8 cellular contexts compared by ENCODE assay signal in genomic region chr19:1470864-1471513, GRCh38. TPM values are rescaled to one million over a fixed set of nuclear protein-coding genes. Genes with fewer than 3 reads are reported as not detected.
DNase-seq lines count a peak whose midpoint lies in the region; ATAC-seq, FAIRE-seq and TF ChIP-seq lines count a peak whose summit lies in the region.

No MANE protein-coding gene starts in this region.

- CTCF ChIA-PET in HepG2 (lab: Yijun Ruan, JAX; ENCODE audit: low intra/inter-chr PET ratio, low total read pairs) = no interaction called here

- no peak overlapping the region for H3K27ac ChIP-seq in BLaER1 treated with 17β-estradiol and CSF1 and Interleukin-3, amounts not matched to agents 10 nM and 100 nM
- H3K27ac ChIP-seq in KMS-11 = no peak overlapping the region
- no peak overlapping the region for H3K27ac ChIP-seq in astrocyte (ENCODE audit: low read depth, low read length)
- no peak overlapping the region for H3K27ac ChIP-seq in HepG2 (ENCODE audit: extremely low read length, insufficient read depth, low read length)

- H3K4me3 Mint-ChIP-seq in astrocyte (ENCODE audit: unreplicated experiment) = no peak overlapping the region

- in situ Hi-C loops in HepG2 (cut with HindIII; ENCODE audit: extremely low pct_ligation_motif_present, low pct_unique_long_range_greater_than_20kb) = no loop called here

- H3K4me1 ChIP-seq in BLaER1 treated with 17β-estradiol and CSF1 and Interleukin-3, amounts not matched to agents 10 nM and 100 nM = peaks cover 43 to 68% (median 57%) of the 10 kb centered on the region in 10 experiments
- H3K4me1 ChIP-seq in KMS-11 (ENCODE audit: low read depth, poor library complexity, severe bottlenecking) = peaks cover 9% of the 10 kb centered on the region
- H3K4me1 ChIP-seq in astrocyte (ENCODE audit: insufficient read depth, low read length) = peaks cover 12% of the 10 kb centered on the region
- H3K4me1 ChIP-seq in HepG2 (ENCODE audit: insufficient read depth, low read length) = peaks cover 25% of the 10 kb centered on the region

- TF ChIP-seq EP300 in HepG2 (IDR thresholded peaks at IDR 0.05; ENCODE audit: low read depth in 2 of 2, low read length in 2 of 2) (no peak), HepG2 (CRISPR knock-in tag; IDR thresholded peaks at IDR 0.05; ENCODE audit: borderline replicate concordance) (no peak)

- peak overlapping the region in 9 of 11 experiments; percentile 16 to 67 (median 58); a peak in 16 of 22 replicates for H3K9ac ChIP-seq in BLaER1 treated with 17β-estradiol and CSF1 and Interleukin-3, amounts not matched to agents 10 nM and 100 nM
- H3K9ac ChIP-seq in KMS-11 = no peak overlapping the region
- no peak overlapping the region for H3K9ac ChIP-seq in astrocyte (ENCODE audit: low read length)
- H3K9ac ChIP-seq in HepG2 (ENCODE audit: insufficient read depth, low read depth, low read length) = peak overlapping the region; percentile 42; the same call in 1 of the 2 replicates

- no peak overlapping the region; the same call in 1 of the 2 replicates for H2AFZ ChIP-seq in KMS-11 (ENCODE audit: low read depth)
- H2AFZ ChIP-seq in astrocyte (ENCODE audit: low read depth, low read length) = no peak overlapping the region
- no peak overlapping the region for H2AFZ ChIP-seq in HepG2 (ENCODE audit: low read length)

- no peak for TF ChIP-seq RAD21 in HepG2 (CRISPR knock-in tag; IDR thresholded peaks at IDR 0.05)

- H3K9me3 ChIP-seq in BLaER1 treated with 17β-estradiol and CSF1 and Interleukin-3, amounts not matched to agents 10 nM and 100 nM (replicated peaks in 1 of 11) = no peaks in the 10 kb centered on the region
- H3K9me3 ChIP-seq in astrocyte (ENCODE audit: insufficient read depth, low read depth, low read length) = no peaks in the 10 kb centered on the region
- no peaks in the 10 kb centered on the region for H3K9me3 ChIP-seq in HepG2 (ENCODE audit: low read length)

- H3K4me2 ChIP-seq in BLaER1 treated with 17β-estradiol and CSF1 and Interleukin-3, amounts not matched to agents 10 nM and 100 nM = peak overlapping the region; percentile 91 to 99 (median 98)
- H3K4me2 ChIP-seq in KMS-11 (peak overlapping the region; percentile 68), astrocyte (ENCODE audit: low read length) (peak overlapping the region; percentile 60), HepG2 (ENCODE audit: low read depth, low read length) (peak overlapping the region; percentile 76)

- POLR2A ChIA-PET in HepG2 (lab: Yijun Ruan, JAX) = interaction anchor here (0.9 to 3.6 kb wide), 4 partner anchors 15 to 31 kb away, joined by 3 to 19 read pairs (median 4); partner anchors contain the start of genes PCSK4 and REEP6

- no peaks in the 10 kb centered on the region for H3K36me3 Mint-ChIP-seq in astrocyte (ENCODE audit: low read depth, unreplicated experiment)

- ATAC-seq in HepG2 (peak; percentile 43), GM21447 (IDR thresholded peaks at IDR 0.05; ENCODE audit: unreplicated experiment) (no peak)

- peaks cover 100% of the 10 kb centered on the region in 11 experiments for H4K20me1 ChIP-seq in BLaER1 treated with 17β-estradiol and CSF1 and Interleukin-3, amounts not matched to agents 10 nM and 100 nM
- H4K20me1 ChIP-seq in KMS-11 (ENCODE audit: insufficient read depth) = no peaks in the 10 kb centered on the region
- H4K20me1 ChIP-seq in astrocyte (ENCODE audit: insufficient read depth, low read length) = peaks cover 57% of the 10 kb centered on the region
- peaks cover 12% of the 10 kb centered on the region for H4K20me1 ChIP-seq in HepG2 (ENCODE audit: insufficient read depth, low read length)

- peaks cover 73 to 87% (median 79%) of the 10 kb centered on the region in 11 experiments for H3K27me3 ChIP-seq in BLaER1 treated with 17β-estradiol and CSF1 and Interleukin-3, amounts not matched to agents 10 nM and 100 nM
- H3K27me3 ChIP-seq in KMS-11 (ENCODE audit: insufficient read depth, low read depth) (peaks cover 16% of the 10 kb centered on the region), astrocyte (ENCODE audit: insufficient read depth, low read length) (peaks cover 5% of the 10 kb centered on the region), HepG2 (ENCODE audit: control insufficient read depth in 1 of 2, insufficient read depth in 2 of 2, low read length in 2 of 2) (no peaks in the 10 kb centered on the region)

- intact Hi-C loops in HepG2 (cut with micrococcal nuclease; ENCODE audit: unreplicated experiment) = no loop called here

- BruUV-seq in HepG2 (replicated peaks; lab: Mats Ljungman, UMichigan) = no TSS peak

- H3K36me3 ChIP-seq in BLaER1 treated with 17β-estradiol and CSF1 and Interleukin-3, amounts not matched to agents 10 nM and 100 nM = peaks cover 13 to 37% (median 28%) of the 10 kb centered on the region in 11 experiments; a peak in 20 of 22 replicates
- no peaks in the 10 kb centered on the region for H3K36me3 ChIP-seq in KMS-11 (ENCODE audit: insufficient read depth)
- H3K36me3 ChIP-seq in astrocyte (ENCODE audit: insufficient read depth, low read length) = no peaks in the 10 kb centered on the region
- no peaks in the 10 kb centered on the region; a peak in 1 of 5 replicates for H3K36me3 ChIP-seq in HepG2 (replicated peaks in 1 of 2; ENCODE audit: control insufficient read depth in 1 of 2, insufficient read depth in 2 of 2, low read length in 2 of 2)

- DNase-seq in astrocyte (ENCODE audit: low read depth) (no peak), HepG2 (ENCODE audit: low spot score) (no peak), SKM-1 (lab: John Stamatoyannopoulos, UW; ENCODE audit: unreplicated experiment) (no peak), NCI-H1436 treated with DMSO at 0.1 percent for 48 hours (lab: John Stamatoyannopoulos, UW) (no peak)
- no peak for DNase-seq in activated effector memory CD4-positive, alpha-beta T cell treated with anti-CD3 and anti-CD28 coated beads, Interleukin-2, amount 50 U/mL, for 16 hours

- H3K27ac Mint-ChIP-seq in astrocyte (ENCODE audit: unreplicated experiment) = no peak overlapping the region

- 0 out of 4 replicates have a peak, but pooled peaks of 1 of the 2 experiments have one; percentile 13 for TF ChIP-seq POLR2A in HepG2 (IDR thresholded peaks at IDR 0.05; ENCODE audit: insufficient read depth in 1 of 2, low read depth in 2 of 2, low read length in 2 of 2)

- H3K4me1 Mint-ChIP-seq in astrocyte (ENCODE audit: low read depth, unreplicated experiment) = no peaks in the 10 kb centered on the region

- TF ChIP-seq CTCF in KMS-11 (conservative IDR thresholded peaks at IDR 0.05; ENCODE audit: low read depth, low read length) = no peak
- no peak for TF ChIP-seq CTCF in astrocyte (IDR thresholded peaks at IDR 0.05; ENCODE audit: insufficient read depth, low read depth, low read length)
- no peak for TF ChIP-seq CTCF in HepG2 (CRISPR knock-in tag; IDR thresholded peaks at IDR 0.05)

- FAIRE-seq in astrocyte (lab: Jason Lieb, UNC) = no peak
- FAIRE-seq in HepG2 (lab: Jason Lieb, UNC) = no peak

- WGBS in HepG2 (ENCODE audit: low lambda C conversion rate) = 17% methylated on average over 6 of the region's 40 CpGs

- H3K9me3 Mint-ChIP-seq in astrocyte (ENCODE audit: unreplicated experiment) = peaks cover 3% of the 10 kb centered on the region

- H3K27me3 Mint-ChIP-seq in astrocyte (ENCODE audit: low read depth, unreplicated experiment) = peaks cover 2% of the 10 kb centered on the region

- peak overlapping the region; percentile 49 to 67 (median 58) for H3K4me3 ChIP-seq in BLaER1 treated with 17β-estradiol and CSF1 and Interleukin-3, amounts not matched to agents 10 nM and 100 nM
- no peak overlapping the region for H3K4me3 ChIP-seq in KMS-11 (IDR thresholded peaks at IDR 0.05; ENCODE audit: insufficient read depth, low read depth, low read length)
- H3K4me3 ChIP-seq in astrocyte (ENCODE audit: insufficient read depth, low read depth, low read length) = no peak overlapping the region
- peak overlapping the region; percentile 41 to 69 (median 54); a peak in 5 of 6 replicates for H3K4me3 ChIP-seq in HepG2 (replicated peaks in 1 of 3; ENCODE audit: insufficient read depth in 1 of 3, low read depth in 2 of 3, low read length in 3 of 3)

- H3K79me2 ChIP-seq in KMS-11 (ENCODE audit: insufficient read depth, low read depth) (no peaks in the 10 kb centered on the region), astrocyte (ENCODE audit: insufficient read depth, low read length) (peaks cover 2% of the 10 kb centered on the region), HepG2 (ENCODE audit: insufficient read depth, low read length) (no peaks in the 10 kb centered on the region)

RNA-seq across cellular contexts. Expression of gene C19orf25, which starts 8.0 kb away (rescaled TPM):
- total RNA-seq in astrocyte = 30.2 and 32.4 TPM in 2 replicates
- 32.3 and 32.4 TPM in 2 replicates for total RNA-seq in HepG2 (2016; rRNA removed; fragmentation: Illumina TruSeq; extraction: Trizol)
- total RNA-seq in HepG2 (2016; cell fraction: cytosol; rRNA removed; fragmentation: Illumina TruSeq; extraction: Trizol; ENCODE audit: low read depth) = 11.9 and 13.3 TPM in 2 replicates
- 34.4 and 35.4 TPM in 2 replicates for total RNA-seq in HepG2 (2016; cell fraction: insoluble cytoplasmic fraction; rRNA removed; fragmentation: Illumina TruSeq; extraction: Trizol)
- total RNA-seq in HepG2 (2016; cell fraction: membrane; rRNA removed; fragmentation: Illumina TruSeq; extraction: Trizol) = 33.2 and 36.2 TPM in 2 replicates
- total RNA-seq in HepG2 (2016; cell fraction: nucleus; rRNA removed; fragmentation: Illumina TruSeq; extraction: Trizol) = 15.1 and 17.1 TPM in 2 replicates
- polyA plus RNA-seq in HepG2 (2011; rRNA removed) = 14.2 and 19.5 TPM in 2 replicates
- 18.3 and 24.5 TPM in 2 replicates for polyA plus RNA-seq in HepG2 (2011; cell fraction: cytosol; rRNA removed)
- polyA plus RNA-seq in HepG2 (2011; cell fraction: nucleus; rRNA removed) = 33.5 and 34.3 TPM in 2 replicates
- 9.6 and 14.8 TPM in 2 replicates for polyA plus RNA-seq in HepG2 (2012)
- 11.7 and 15.7 TPM in 2 replicates for polyA plus RNA-seq in HepG2 (2016; cell fraction: cytosol; fragmentation: Illumina TruSeq; extraction: Trizol; ENCODE audit: low read depth)
- 31.7 and 32.0 TPM in 2 replicates for polyA plus RNA-seq in HepG2 (2016; cell fraction: insoluble cytoplasmic fraction; fragmentation: Illumina TruSeq; extraction: Trizol; ENCODE audit: low read depth)
- 25.3 and 26.3 TPM in 2 replicates for polyA plus RNA-seq in HepG2 (2016; cell fraction: membrane; fragmentation: Illumina TruSeq; extraction: Trizol; ENCODE audit: low read depth)
- polyA plus RNA-seq in HepG2 (2016; cell fraction: nucleus; fragmentation: Illumina TruSeq; extraction: Trizol; ENCODE audit: insufficient read depth, low read depth) = 30.3 and 33.5 TPM in 2 replicates
- polyA minus RNA-seq in HepG2 (2011; rRNA and poly(A)+ RNA removed; ENCODE audit: low replicate concordance) = 15.8 and 20.8 TPM in 2 replicates
- polyA minus RNA-seq in HepG2 (2011; cell fraction: cytosol; rRNA and poly(A)+ RNA removed) = 8.7 and 9.4 TPM in 2 replicates
- polyA minus RNA-seq in HepG2 (2011; cell fraction: nucleus; rRNA and poly(A)+ RNA removed) = 13.3 and 13.6 TPM in 2 replicates

RNA-seq across cellular contexts. Expression of gene PCSK4, which starts 19.2 kb away (rescaled TPM):
- total RNA-seq in astrocyte = 2.7 and 3.9 TPM in 2 replicates
- total RNA-seq in HepG2 (2016; rRNA removed; fragmentation: Illumina TruSeq; extraction: Trizol) = 0.52 and 2.0 TPM in 2 replicates
- total RNA-seq in HepG2 (2016; cell fraction: cytosol; rRNA removed; fragmentation: Illumina TruSeq; extraction: Trizol; ENCODE audit: low read depth) = 0.91 and 1.2 TPM in 2 replicates
- 1.1 and 1.5 TPM in 2 replicates for total RNA-seq in HepG2 (2016; cell fraction: insoluble cytoplasmic fraction; rRNA removed; fragmentation: Illumina TruSeq; extraction: Trizol)
- 1.5 and 2.0 TPM in 2 replicates for total RNA-seq in HepG2 (2016; cell fraction: membrane; rRNA removed; fragmentation: Illumina TruSeq; extraction: Trizol)
- total RNA-seq in HepG2 (2016; cell fraction: nucleus; rRNA removed; fragmentation: Illumina TruSeq; extraction: Trizol) = 1.7 and 3.6 TPM in 2 replicates
- polyA plus RNA-seq in HepG2 (2011; rRNA removed) = 2.7 and 3.1 TPM in 2 replicates
- 0.73 and 1.2 TPM in 2 replicates for polyA plus RNA-seq in HepG2 (2011; cell fraction: cytosol; rRNA removed)
- 62.7 and 100 TPM in 2 replicates for polyA plus RNA-seq in HepG2 (2011; cell fraction: nucleus; rRNA removed)
- 2.9 and 3.0 TPM in 2 replicates for polyA plus RNA-seq in HepG2 (2012)
- polyA plus RNA-seq in HepG2 (2016; cell fraction: cytosol; fragmentation: Illumina TruSeq; extraction: Trizol; ENCODE audit: low read depth) = 0.60 and 0.88 TPM in 2 replicates
- 0.61 and 1.1 TPM in 2 replicates for polyA plus RNA-seq in HepG2 (2016; cell fraction: insoluble cytoplasmic fraction; fragmentation: Illumina TruSeq; extraction: Trizol; ENCODE audit: low read depth)
- 1.2 TPM in 2 replicates for polyA plus RNA-seq in HepG2 (2016; cell fraction: membrane; fragmentation: Illumina TruSeq; extraction: Trizol; ENCODE audit: low read depth)
- polyA plus RNA-seq in HepG2 (2016; cell fraction: nucleus; fragmentation: Illumina TruSeq; extraction: Trizol; ENCODE audit: insufficient read depth, low read depth) = 11.8 and 12.9 TPM in 2 replicates
- 0.84 and 1.6 TPM in 2 replicates for polyA minus RNA-seq in HepG2 (2011; rRNA and poly(A)+ RNA removed; ENCODE audit: low replicate concordance)
- polyA minus RNA-seq in HepG2 (2011; cell fraction: cytosol; rRNA and poly(A)+ RNA removed) = 0.88 and 1.6 TPM in 2 replicates
- 1.7 and 4.6 TPM in 2 replicates for polyA minus RNA-seq in HepG2 (2011; cell fraction: nucleus; rRNA and poly(A)+ RNA removed)

RNA-seq across cellular contexts. Expression of gene REEP6, which starts 20.0 kb away (rescaled TPM):
- total RNA-seq in astrocyte (5.7 and 6.6 TPM in 2 replicates), HepG2 (2016; rRNA removed; fragmentation: Illumina TruSeq; extraction: Trizol) (15.6 and 28.8 TPM in 2 replicates)
- total RNA-seq in HepG2 (2016; cell fraction: cytosol; rRNA removed; fragmentation: Illumina TruSeq; extraction: Trizol; ENCODE audit: low read depth) = 21.2 and 31.3 TPM in 2 replicates
- 13.3 and 31.5 TPM in 2 replicates for total RNA-seq in HepG2 (2016; cell fraction: insoluble cytoplasmic fraction; rRNA removed; fragmentation: Illumina TruSeq; extraction: Trizol)
- total RNA-seq in HepG2 (2016; cell fraction: membrane; rRNA removed; fragmentation: Illumina TruSeq; extraction: Trizol) = 21.8 and 29.6 TPM in 2 replicates
- 22.0 and 24.7 TPM in 2 replicates for total RNA-seq in HepG2 (2016; cell fraction: nucleus; rRNA removed; fragmentation: Illumina TruSeq; extraction: Trizol)
- 10.0 and 17.3 TPM in 2 replicates for polyA plus RNA-seq in HepG2 (2011; rRNA removed)
- 10.9 and 13.3 TPM in 2 replicates for polyA plus RNA-seq in HepG2 (2011; cell fraction: cytosol; rRNA removed)
- polyA plus RNA-seq in HepG2 (2011; cell fraction: nucleus; rRNA removed) = 15.2 and 19.3 TPM in 2 replicates
- 31.7 and 32.2 TPM in 2 replicates for polyA plus RNA-seq in HepG2 (2012)
- polyA plus RNA-seq in HepG2 (2016; cell fraction: cytosol; fragmentation: Illumina TruSeq; extraction: Trizol; ENCODE audit: low read depth) = 40.3 and 49.6 TPM in 2 replicates
- 23.2 and 29.9 TPM in 2 replicates for polyA plus RNA-seq in HepG2 (2016; cell fraction: insoluble cytoplasmic fraction; fragmentation: Illumina TruSeq; extraction: Trizol; ENCODE audit: low read depth)
- polyA plus RNA-seq in HepG2 (2016; cell fraction: membrane; fragmentation: Illumina TruSeq; extraction: Trizol; ENCODE audit: low read depth) = 43.0 and 49.7 TPM in 2 replicates
- 65.9 and 70.0 TPM in 2 replicates for polyA plus RNA-seq in HepG2 (2016; cell fraction: nucleus; fragmentation: Illumina TruSeq; extraction: Trizol; ENCODE audit: insufficient read depth, low read depth)
- 7.1 and 14.8 TPM in 2 replicates for polyA minus RNA-seq in HepG2 (2011; rRNA and poly(A)+ RNA removed; ENCODE audit: low replicate concordance)
- 12.4 and 14.4 TPM in 2 replicates for polyA minus RNA-seq in HepG2 (2011; cell fraction: cytosol; rRNA and poly(A)+ RNA removed)
- 3.5 and 3.6 TPM in 2 replicates for polyA minus RNA-seq in HepG2 (2011; cell fraction: nucleus; rRNA and poly(A)+ RNA removed)

RNA-seq across cellular contexts. Expression of gene APC2, which starts 21.1 kb away (rescaled TPM):
- 5.5 and 7.1 TPM in 2 replicates for total RNA-seq in astrocyte
- 0.22 TPM in 1 of 2 replicates, not detected in the other for total RNA-seq in HepG2 (2016; rRNA removed; fragmentation: Illumina TruSeq; extraction: Trizol)
- under 0.01 TPM in 1 of 2 replicates, not detected in the other for total RNA-seq in HepG2 (2016; cell fraction: cytosol; rRNA removed; fragmentation: Illumina TruSeq; extraction: Trizol; ENCODE audit: low read depth)
- 0.02 and 0.27 TPM in 2 replicates for total RNA-seq in HepG2 (2016; cell fraction: insoluble cytoplasmic fraction; rRNA removed; fragmentation: Illumina TruSeq; extraction: Trizol)
- total RNA-seq in HepG2 (2016; cell fraction: membrane; rRNA removed; fragmentation: Illumina TruSeq; extraction: Trizol) = 0.24 TPM in 1 of 2 replicates, not detected in the other
- 0.25 and 0.28 TPM in 2 replicates for total RNA-seq in HepG2 (2016; cell fraction: nucleus; rRNA removed; fragmentation: Illumina TruSeq; extraction: Trizol)
- polyA plus RNA-seq in HepG2 (2011; rRNA removed) = 0.08 and 0.16 TPM in 2 replicates
- polyA plus RNA-seq in HepG2 (2011; cell fraction: cytosol; rRNA removed) = 0.04 and 0.07 TPM in 2 replicates
- 0.37 and 0.61 TPM in 2 replicates for polyA plus RNA-seq in HepG2 (2011; cell fraction: nucleus; rRNA removed)
- 0.11 and 0.28 TPM in 2 replicates for polyA plus RNA-seq in HepG2 (2012)
- not detected in 2 replicates for polyA plus RNA-seq in HepG2 (2016; cell fraction: cytosol; fragmentation: Illumina TruSeq; extraction: Trizol; ENCODE audit: low read depth)
- not detected in 2 replicates for polyA plus RNA-seq in HepG2 (2016; cell fraction: insoluble cytoplasmic fraction; fragmentation: Illumina TruSeq; extraction: Trizol; ENCODE audit: low read depth)
- not detected in 2 replicates for polyA plus RNA-seq in HepG2 (2016; cell fraction: membrane; fragmentation: Illumina TruSeq; extraction: Trizol; ENCODE audit: low read depth)
- 0.18 and 0.40 TPM in 2 replicates for polyA plus RNA-seq in HepG2 (2016; cell fraction: nucleus; fragmentation: Illumina TruSeq; extraction: Trizol; ENCODE audit: insufficient read depth, low read depth)
- 0.40 and 0.77 TPM in 2 replicates for polyA minus RNA-seq in HepG2 (2011; rRNA and poly(A)+ RNA removed; ENCODE audit: low replicate concordance)
- polyA minus RNA-seq in HepG2 (2011; cell fraction: cytosol; rRNA and poly(A)+ RNA removed) = 0.35 and 0.49 TPM in 2 replicates
- polyA minus RNA-seq in HepG2 (2011; cell fraction: nucleus; rRNA and poly(A)+ RNA removed) = 0.52 and 0.75 TPM in 2 replicates

RNA-seq across cellular contexts. Expression of gene RPS15, which starts 32.8 kb away (rescaled TPM):
- total RNA-seq in astrocyte (973 and 1,045 TPM in 2 replicates), HepG2 (2016; rRNA removed; fragmentation: Illumina TruSeq; extraction: Trizol) (695 and 780 TPM in 2 replicates)
- 693 and 734 TPM in 2 replicates for total RNA-seq in HepG2 (2016; cell fraction: cytosol; rRNA removed; fragmentation: Illumina TruSeq; extraction: Trizol; ENCODE audit: low read depth)
- total RNA-seq in HepG2 (2016; cell fraction: insoluble cytoplasmic fraction; rRNA removed; fragmentation: Illumina TruSeq; extraction: Trizol) = 654 and 886 TPM in 2 replicates
- 967 and 1,125 TPM in 2 replicates for total RNA-seq in HepG2 (2016; cell fraction: membrane; rRNA removed; fragmentation: Illumina TruSeq; extraction: Trizol)
- total RNA-seq in HepG2 (2016; cell fraction: nucleus; rRNA removed; fragmentation: Illumina TruSeq; extraction: Trizol) = 240 and 299 TPM in 2 replicates
- 1,411 and 1,504 TPM in 2 replicates for polyA plus RNA-seq in HepG2 (2011; rRNA removed)
- 2,214 and 3,196 TPM in 2 replicates for polyA plus RNA-seq in HepG2 (2011; cell fraction: cytosol; rRNA removed)
- polyA plus RNA-seq in HepG2 (2011; cell fraction: nucleus; rRNA removed) = 923 and 1,023 TPM in 2 replicates
- polyA plus RNA-seq in HepG2 (2012) = 1,504 and 2,202 TPM in 2 replicates
- 1,868 and 2,054 TPM in 2 replicates for polyA plus RNA-seq in HepG2 (2016; cell fraction: cytosol; fragmentation: Illumina TruSeq; extraction: Trizol; ENCODE audit: low read depth)
- 1,628 and 1,692 TPM in 2 replicates for polyA plus RNA-seq in HepG2 (2016; cell fraction: insoluble cytoplasmic fraction; fragmentation: Illumina TruSeq; extraction: Trizol; ENCODE audit: low read depth)
- 2,328 and 2,419 TPM in 2 replicates for polyA plus RNA-seq in HepG2 (2016; cell fraction: membrane; fragmentation: Illumina TruSeq; extraction: Trizol; ENCODE audit: low read depth)
- 895 and 898 TPM in 2 replicates for polyA plus RNA-seq in HepG2 (2016; cell fraction: nucleus; fragmentation: Illumina TruSeq; extraction: Trizol; ENCODE audit: insufficient read depth, low read depth)
- 538 and 916 TPM in 2 replicates for polyA minus RNA-seq in HepG2 (2011; rRNA and poly(A)+ RNA removed; ENCODE audit: low replicate concordance)
- polyA minus RNA-seq in HepG2 (2011; cell fraction: cytosol; rRNA and poly(A)+ RNA removed) = 647 and 682 TPM in 2 replicates
- polyA minus RNA-seq in HepG2 (2011; cell fraction: nucleus; rRNA and poly(A)+ RNA removed) = 109 and 140 TPM in 2 replicates

Comparison
In these comparisons a context has a peak if more than half of its experiments do, and no peak if none do; other contexts are left out.
1. H3K4me3 ChIP-seq: peak in BLaER1 treated with 17β-estradiol and CSF1 and Interleukin-3, amounts not matched to agents 10 nM and 100 nM (10 of 10) and HepG2 (3 of 3); none in KMS-11 (single experiment) and astrocyte (single experiment).
2. H3K9ac ChIP-seq: peak in BLaER1 treated with 17β-estradiol and CSF1 and Interleukin-3, amounts not matched to agents 10 nM and 100 nM (9 of 11) and HepG2 (single experiment); none in KMS-11 (single experiment) and astrocyte (single experiment).
3. Peak in every context shown above with its lines, with median percentiles within 50 percentile points of each other: H3K4me2 ChIP-seq.